Comparison of ENCODE assay signal across 22 cellular contexts in genomic region chr12:130990034-130990433, GRCh38. TPM values are rescaled to one million over a fixed set of nuclear protein-coding genes. Genes with fewer than 3 reads are reported as not detected.
"Had no signal": no experiment of that assay in that cellular context is flagged by ENCODE, and none has a peak within 500 bp of the region (broad histone marks: within the 10 kb centered on the region; RNA-seq: fewer than 3 reads in every experiment).

No MANE protein-coding gene starts in this region.

- H3K4me1 ChIP-seq: ascending aorta, breast epithelium, gastrocnemius medialis, SJCRH30, transverse colon had no signal

- H3K27me3 ChIP-seq: ascending aorta, gastrocnemius medialis, hepatocyte, transverse colon had no signal

- ATAC-seq: activated CD8-positive, alpha-beta T cell treated with anti-CD3 and anti-CD28 coated beads, Interleukin-2, amount 10 ng/mL, durations not matched to agents 7 days and 5 days; activated naive CD8-positive, alpha-beta T cell treated with anti-CD3 and anti-CD28 coated beads, Interleukin-2, amount 50 U/mL, for 24 hours; effector memory CD8-positive, alpha-beta T cell had no signal

- DNase-seq: activated B cell treated with CpG ODN at 0.5 μM for 24 hours; activated CD4-positive, alpha-beta T cell treated with anti-CD3 and anti-CD28 coated beads for 48 hours; activated CD8-positive, alpha-beta memory T cell treated with anti-CD3 and anti-CD28 coated beads, Interleukin-2, amount 50 U/mL, for 4 hours; activated CD8-positive, alpha-beta T cell treated with anti-CD3 and anti-CD28 coated beads, Interleukin-2, amount 10 ng/mL, durations not matched to agents 7 days and 5 days; activated naive CD4-positive, alpha-beta T cell treated with Interleukin-2 at 50 U/mL for 16 hours; activated naive CD8-positive, alpha-beta T cell treated with anti-CD3 and anti-CD28 coated beads, Interleukin-2, amount 50 U/mL, for 24 hours; activated T-cell treated with anti-CD3 and anti-CD28 coated beads, Interleukin-2, amount 50 U/mL, for 48 hours; dermis blood vessel endothelial cell; effector memory CD8-positive, alpha-beta T cell; mesendoderm; SJCRH30; stimulated activated CD4-positive, alpha-beta T cell treated with anti-CD3 and anti-CD28 coated beads, Interleukin-15, amount 100 ng/mL, for 24 hours; stimulated activated CD4-positive, alpha-beta T cell treated with anti-CD3 and anti-CD28 coated beads, Interleukin-4, amount 100 ng/mL, for 1 hour; stimulated activated naive CD4-positive, alpha-beta T cell; SW 1271; transverse colon had no signal

- H3K36me3 ChIP-seq: breast epithelium, gastrocnemius medialis, SJCRH30, transverse colon had no signal

- H3K9me3 ChIP-seq: ascending aorta, breast epithelium, gastrocnemius medialis, SJCRH30, transverse colon had no signal

- H3K27ac ChIP-seq: ascending aorta, breast epithelium, epithelial cell of prostate, gastrocnemius medialis, SJCRH30, transverse colon had no signal

- H3K4me3 ChIP-seq: ascending aorta, breast epithelium, gastrocnemius medialis, hepatocyte, SJCRH30, transverse colon had no signal

RNA-seq across cellular contexts. Expression of gene ADGRD1, which starts 36.3 kb away (rescaled TPM):
- total RNA-seq: activated CD8-positive, alpha-beta T cell treated with anti-CD3 and anti-CD28 coated beads, Interleukin-2, amount 10 ng/mL, durations not matched to agents 7 days and 5 days; pulmonary artery endothelial cell had no signal
